Comparison of ENCODE assay signal across 1 cellular context in genomic region chr2:5666798-5667197, GRCh38.
TF ChIP-seq lines count a peak whose summit lies in the region.

No MANE protein-coding gene starts in this region.

TF ChIP-seq in WTC11, 78 proteins besides CTCF, POLR2A, EP300 and RAD21 (continued from another document):
- TF ChIP-seq PRDM15 (CRISPR knock-in tag; IDR thresholded peaks at IDR 0.05) (no peak), MLX (CRISPR knock-in tag; IDR thresholded peaks at IDR 0.05) (no peak), ZMAT4 (CRISPR knock-in tag; IDR thresholded peaks at IDR 0.05) (no peak), TEAD1 (CRISPR knock-in tag; IDR thresholded peaks at IDR 0.05) (no peak), CREM (CRISPR knock-in tag; IDR thresholded peaks at IDR 0.05) (no peak), STAT6 (CRISPR knock-in tag; conservative IDR thresholded peaks at IDR 0.05; ENCODE audit: low read depth) (no peak), MXD4 (CRISPR knock-in tag; IDR thresholded peaks at IDR 0.05; ENCODE audit: borderline replicate concordance) (no peak), NFYB (CRISPR knock-in tag; conservative IDR thresholded peaks at IDR 0.05; ENCODE audit: low read depth) (no peak), TEAD4 (CRISPR knock-in tag; IDR thresholded peaks at IDR 0.05) (no peak), FOXP4 (CRISPR knock-in tag; IDR thresholded peaks at IDR 0.05) (no peak), E2F4 (CRISPR knock-in tag; IDR thresholded peaks at IDR 0.05; ENCODE audit: borderline replicate concordance, low read depth) (no peak), ATF1 (CRISPR knock-in tag; IDR thresholded peaks at IDR 0.05) (no peak), TCF7 (CRISPR knock-in tag; IDR thresholded peaks at IDR 0.05; ENCODE audit: low read depth) (no peak)
